In the genomic region with DNA sequence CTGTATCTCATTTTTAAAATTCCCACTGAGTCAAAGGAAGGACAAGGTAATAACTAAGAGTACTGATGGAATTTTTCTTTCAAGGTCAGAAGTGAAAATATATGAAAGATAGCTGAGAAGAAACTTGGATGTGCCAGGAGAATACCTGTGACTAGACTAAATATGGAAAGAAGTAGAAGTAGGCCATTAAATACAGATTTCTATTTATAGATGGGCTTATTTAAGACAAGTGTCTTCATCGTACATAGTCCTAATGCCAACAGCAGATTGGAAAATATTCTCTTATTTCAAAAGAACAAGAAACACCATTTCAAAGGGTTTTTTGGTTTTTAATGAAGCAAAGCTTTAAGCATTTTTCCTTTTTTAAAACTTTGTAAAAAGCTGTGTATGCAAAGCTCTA, we compare ENCODE assay signal across 17 cellular contexts. TPM values are rescaled to one million over a fixed set of nuclear protein-coding genes. Genes with fewer than 3 reads are reported as not detected.
DNase-seq lines count a peak whose midpoint lies in the region; ATAC-seq and TF ChIP-seq lines count a peak whose summit lies in the region.
"Had no signal": no experiment of that assay in that cellular context is flagged by ENCODE, and none has a peak within 500 bp of the region (broad histone marks: within the 10 kb centered on the region; RNA-seq: fewer than 3 reads in every experiment).

No MANE protein-coding gene starts in this region.

- POLR2A ChIA-PET in PC-9 (lab: Charles Lee; ENCODE audit: unreplicated experiment): no interaction called here

- no peak overlapping the region for H3K4me2 ChIP-seq in GM23338
- H3K4me2 ChIP-seq in PC-9: no peak overlapping the region

- H3K36me3 ChIP-seq in GM23338 (ENCODE audit: insufficient read depth): peaks cover 64% of the 10 kb centered on the region
- H3K36me3 ChIP-seq in neutrophil: peaks cover 53% of the 10 kb centered on the region
- H3K36me3 ChIP-seq in PC-9 (ENCODE audit: low read depth): peaks cover 36% of the 10 kb centered on the region

- H3K79me2 ChIP-seq in GM23338 (replicated peaks; ENCODE audit: insufficient read depth) (peaks cover 99% of the 10 kb centered on the region), PC-9 (ENCODE audit: low read depth) (no peaks in the 10 kb centered on the region; the same call in 1 of the 2 replicates)

- no peak for TF ChIP-seq CTCF in GM23338 (conservative IDR thresholded peaks at IDR 0.05; ENCODE audit: low read depth in 2 of 2)
- no peak for TF ChIP-seq CTCF in neutrophil (IDR thresholded peaks at IDR 0.05)
- no peak for TF ChIP-seq CTCF in PC-9 (conservative IDR thresholded peaks at IDR 0.05)

- no peak for DNase-seq in activated T-cell treated with anti-CD3 and anti-CD28 coated beads, Interleukin-2, amount 50 U/mL, for 72 hours
- DNase-seq in activated T-cell treated with anti-CD3 and anti-CD28 coated beads, Interleukin-2, amount 50 U/mL, for 4 hours: no peak
- DNase-seq in GM23338 (ENCODE audit: low spot score) (no peak), C1 segment of cervical spinal cord (lab: John Stamatoyannopoulos, UW) (no peak), PC-9 (no peak)
- no peak for DNase-seq in activated T-helper 2 cell treated with anti-CD3 and anti-CD28 coated beads, Interferon-gamma antibody, Interleukin-2, Interleukin-4, amounts not matched to agents 10 μg/mL and 5 μg/mL and 100 μg/mL, durations not matched to agents 14 hours and 24 hours and 36 hours (ENCODE audit: low spot score)
- DNase-seq in activated CD8-positive, alpha-beta memory T cell treated with anti-CD3 and anti-CD28 coated beads for 24 hours: no peak
- DNase-seq: IMR-90, MV-4-11, NCI-H1436, NCI-H2029 treated with DMSO at 0.1 percent for 48 hours, NCI-H510A, NCI-H82, Peyer's patch had no signal

- peaks cover 3 to 19% of the 10 kb centered on the region in 2 donors for H3K36me3 Mint-ChIP-seq in activated T-cell treated with anti-CD3 and anti-CD28 coated beads, Interleukin-2, amount 50 U/mL, for 72 hours (ENCODE audit: insufficient read depth in 2 of 2)
- H3K36me3 Mint-ChIP-seq in activated T-cell treated with anti-CD3 and anti-CD28 coated beads, Interleukin-2, amount 50 U/mL, for 4 hours (ENCODE audit: insufficient read depth): peaks cover 18% of the 10 kb centered on the region
- peaks cover 93% of the 10 kb centered on the region for H3K36me3 Mint-ChIP-seq in GM23338 (ENCODE audit: low read depth)
- peaks cover 72% of the 10 kb centered on the region for H3K36me3 Mint-ChIP-seq in activated T-helper 2 cell treated with anti-CD3 and anti-CD28 coated beads, Interferon-gamma antibody, Interleukin-2, Interleukin-4, amounts not matched to agents 10 μg/mL and 5 μg/mL and 100 μg/mL, durations not matched to agents 14 hours and 24 hours and 36 hours (ENCODE audit: low read depth)

- H2AFZ ChIP-seq in GM23338 (no peak overlapping the region), PC-9 (no peak overlapping the region)

- ATAC-seq in activated T-cell treated with anti-CD3 and anti-CD28 coated beads, Interleukin-2, amount 50 U/mL, for 72 hours (replicated peaks in 1 of 2): no peak
- no peak for ATAC-seq in activated T-cell treated with anti-CD3 and anti-CD28 coated beads, Interleukin-2, amount 50 U/mL, for 4 hours
- ATAC-seq in GM23338: no peak

- intact Hi-C loops in activated T-helper 2 cell treated with anti-CD3 and anti-CD28 coated beads, Interferon-gamma antibody, Interleukin-2, Interleukin-4, amounts not matched to agents 10 μg/mL and 5 μg/mL and 100 μg/mL, durations not matched to agents 14 hours and 24 hours and 36 hours (cut with micrococcal nuclease): no loop called here
- intact Hi-C loops in PC-9 (cut with micrococcal nuclease; ENCODE audit: unreplicated experiment): loop anchor here (2.0 to 5.0 kb wide), 2 partner anchors 15 to 121 kb away; no protein-coding TSS in a partner anchor

- no TSS peak for BruUV-seq in PC-9 (replicated peaks; lab: Mats Ljungman, UMichigan)

- H3K4me1 Mint-ChIP-seq in activated T-cell treated with anti-CD3 and anti-CD28 coated beads, Interleukin-2, amount 50 U/mL, for 72 hours (ENCODE audit: low read depth): peaks cover 49% of the 10 kb centered on the region
- peaks cover 39% of the 10 kb centered on the region for H3K4me1 Mint-ChIP-seq in activated T-cell treated with anti-CD3 and anti-CD28 coated beads, Interleukin-2, amount 50 U/mL, for 4 hours (ENCODE audit: low read depth)
- peaks cover 47% of the 10 kb centered on the region for H3K4me1 Mint-ChIP-seq in GM23338
- peaks cover 51% of the 10 kb centered on the region for H3K4me1 Mint-ChIP-seq in activated T-helper 2 cell treated with anti-CD3 and anti-CD28 coated beads, Interferon-gamma antibody, Interleukin-2, Interleukin-4, amounts not matched to agents 10 μg/mL and 5 μg/mL and 100 μg/mL, durations not matched to agents 14 hours and 24 hours and 36 hours (ENCODE audit: low read depth)

- H3K4me1 ChIP-seq in GM23338 (ENCODE audit: insufficient read depth) (peaks cover 40% of the 10 kb centered on the region), neutrophil (ENCODE audit: control insufficient read depth in 1 of 2, insufficient read depth in 1 of 2, low read depth in 1 of 2, low read length in 1 of 2) (no peaks in the 10 kb centered on the region), PC-9 (replicated peaks; ENCODE audit: insufficient read depth) (peaks cover 18% of the 10 kb centered on the region)
- H3K4me1 ChIP-seq: HAP-1 had no signal

- H3K4me3 ChIP-seq in GM23338 (no peak overlapping the region), neutrophil (ENCODE audit: low read depth in 1 of 2, low read length in 1 of 2) (no peak overlapping the region), PC-9 (no peak overlapping the region)
- H3K4me3 ChIP-seq: HAP-1, Peyer's patch had no signal

- no peak overlapping the region for H3K4me3 Mint-ChIP-seq in activated T-cell treated with anti-CD3 and anti-CD28 coated beads, Interleukin-2, amount 50 U/mL, for 72 hours
- H3K4me3 Mint-ChIP-seq in activated T-cell treated with anti-CD3 and anti-CD28 coated beads, Interleukin-2, amount 50 U/mL, for 4 hours: no peak overlapping the region
- H3K4me3 Mint-ChIP-seq in GM23338: no peak overlapping the region
- no peak overlapping the region for H3K4me3 Mint-ChIP-seq in activated T-helper 2 cell treated with anti-CD3 and anti-CD28 coated beads, Interferon-gamma antibody, Interleukin-2, Interleukin-4, amounts not matched to agents 10 μg/mL and 5 μg/mL and 100 μg/mL, durations not matched to agents 14 hours and 24 hours and 36 hours (ENCODE audit: low read depth)

- H3K27ac ChIP-seq in GM23338 (ENCODE audit: low read depth): peak overlapping the region; percentile 41; the same call in 1 of the 2 replicates
- peak overlapping the region; percentile 7 for H3K27ac ChIP-seq in neutrophil
- H3K27ac ChIP-seq in PC-9: no peak overlapping the region
- H3K27ac ChIP-seq: C4-2B, Peyer's patch had no signal

- H3K9me2 ChIP-seq in GM23338 (ENCODE audit: insufficient read depth) (no peaks in the 10 kb centered on the region), PC-9 (ENCODE audit: insufficient read depth) (peaks cover 3% of the 10 kb centered on the region; the same call in 1 of the 2 replicates)

- CTCF ChIA-PET in PC-9 (lab: Charles Lee): no interaction called here

- 0 out of 2 replicates have a peak, but pooled peaks cover 6% of the 10 kb centered on the region for H3F3A ChIP-seq in GM23338 (replicated peaks; ENCODE audit: low read depth)
- H3F3A ChIP-seq in PC-9 (ENCODE audit: insufficient read depth, low read depth): peaks cover 13% of the 10 kb centered on the region

- H3K9me3 Mint-ChIP-seq in activated T-cell treated with anti-CD3 and anti-CD28 coated beads, Interleukin-2, amount 50 U/mL, for 72 hours: no peaks in the 10 kb centered on the region
- no peaks in the 10 kb centered on the region for H3K9me3 Mint-ChIP-seq in activated T-cell treated with anti-CD3 and anti-CD28 coated beads, Interleukin-2, amount 50 U/mL, for 4 hours
- H3K9me3 Mint-ChIP-seq in GM23338: no peaks in the 10 kb centered on the region
- no peaks in the 10 kb centered on the region for H3K9me3 Mint-ChIP-seq in activated T-helper 2 cell treated with anti-CD3 and anti-CD28 coated beads, Interferon-gamma antibody, Interleukin-2, Interleukin-4, amounts not matched to agents 10 μg/mL and 5 μg/mL and 100 μg/mL, durations not matched to agents 14 hours and 24 hours and 36 hours

- no peaks in the 10 kb centered on the region for H3K27me3 Mint-ChIP-seq in activated T-cell treated with anti-CD3 and anti-CD28 coated beads, Interleukin-2, amount 50 U/mL, for 72 hours (ENCODE audit: low read depth)
- H3K27me3 Mint-ChIP-seq in activated T-cell treated with anti-CD3 and anti-CD28 coated beads, Interleukin-2, amount 50 U/mL, for 4 hours (ENCODE audit: low read depth): no peaks in the 10 kb centered on the region
- H3K27me3 Mint-ChIP-seq in GM23338 (ENCODE audit: insufficient read depth, low read depth, poor library complexity): no peaks in the 10 kb centered on the region
- no peaks in the 10 kb centered on the region for H3K27me3 Mint-ChIP-seq in activated T-helper 2 cell treated with anti-CD3 and anti-CD28 coated beads, Interferon-gamma antibody, Interleukin-2, Interleukin-4, amounts not matched to agents 10 μg/mL and 5 μg/mL and 100 μg/mL, durations not matched to agents 14 hours and 24 hours and 36 hours (ENCODE audit: low read depth)

- H3K9me3 ChIP-seq in neutrophil: no peaks in the 10 kb centered on the region
- H3K9me3 ChIP-seq in PC-9 (ENCODE audit: insufficient read depth, low read depth): 0 out of 2 replicates have a peak, but pooled peaks cover 7% of the 10 kb centered on the region
- H3K9me3 ChIP-seq: HAP-1, Peyer's patch had no signal

- H3K27me3 ChIP-seq in GM23338 (ENCODE audit: insufficient read depth) (no peaks in the 10 kb centered on the region), neutrophil (no peaks in the 10 kb centered on the region), PC-9 (ENCODE audit: insufficient read depth, low read depth) (no peaks in the 10 kb centered on the region)
- H3K27me3 ChIP-seq: Peyer's patch had no signal

- H4K20me1 ChIP-seq in GM23338 (replicated peaks; ENCODE audit: insufficient read depth) (peaks cover 61% of the 10 kb centered on the region), PC-9 (ENCODE audit: insufficient read depth) (no peaks in the 10 kb centered on the region)

- peak overlapping the region; percentile 97 for H3K27ac Mint-ChIP-seq in activated T-cell treated with anti-CD3 and anti-CD28 coated beads, Interleukin-2, amount 50 U/mL, for 72 hours
- H3K27ac Mint-ChIP-seq in GM23338: no peak overlapping the region
- H3K27ac Mint-ChIP-seq in activated T-helper 2 cell treated with anti-CD3 and anti-CD28 coated beads, Interferon-gamma antibody, Interleukin-2, Interleukin-4, amounts not matched to agents 10 μg/mL and 5 μg/mL and 100 μg/mL, durations not matched to agents 14 hours and 24 hours and 36 hours: peak overlapping the region; percentile 76

RNA-seq across cellular contexts. Expression of a gene that starts 22.0 kb away (rescaled TPM):
- total RNA-seq in activated T-cell treated with anti-CD3 and anti-CD28 coated beads, Interleukin-2, amount 50 U/mL, for 72 hours: 10 to 100 TPM; 89.7 to 93.2 TPM
- total RNA-seq in activated T-cell treated with anti-CD3 and anti-CD28 coated beads, Interleukin-2, amount 50 U/mL, for 4 hours: 10 to 100 TPM; 46.1 to 48.6 (median 47.7) TPM
- 742 and 744 TPM in 2 replicates for total RNA-seq in GM23338 (2014; rRNA removed; shearing (Covaris generic))
- 906 and 943 TPM in 2 replicates for polyA plus RNA-seq in GM23338 (2016; fragmentation: Nextera tagmentation; extraction: Ambion mirVana)
- 90.8 and 91.2 TPM in 2 replicates for total RNA-seq in activated T-helper 2 cell treated with anti-CD3 and anti-CD28 coated beads, Interferon-gamma antibody, Interleukin-2, Interleukin-4, amounts not matched to agents 10 μg/mL and 5 μg/mL and 100 μg/mL, durations not matched to agents 14 hours and 24 hours and 36 hours
- total RNA-seq in PC-9 (2021): 83.5 and 89.5 TPM in 2 replicates
